22 cellular contexts compared by ENCODE assay signal in the genomic region with DNA sequence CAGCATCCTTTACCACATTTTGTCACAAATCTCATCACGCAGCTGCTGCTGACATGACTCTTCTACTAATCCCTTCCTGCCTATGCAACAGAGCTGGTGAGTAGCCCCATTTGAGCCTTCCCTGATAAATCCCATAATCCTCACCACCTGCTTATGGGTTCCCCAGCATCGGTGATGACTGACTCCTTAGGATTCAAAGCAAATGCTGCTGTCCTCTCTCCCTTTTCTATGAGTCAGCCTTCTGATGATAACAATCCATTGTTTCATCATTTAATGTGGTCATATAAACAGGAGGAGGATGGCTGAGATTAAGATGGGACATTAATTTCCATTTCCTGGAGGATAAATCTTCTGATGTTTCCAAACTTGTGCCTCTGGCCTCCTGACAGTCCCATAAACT.
DNase-seq lines count a peak whose midpoint lies in the region; ATAC-seq and TF ChIP-seq lines count a peak whose summit lies in the region.
"Had no signal": no experiment of that assay in that cellular context is flagged by ENCODE, and none has a peak within 500 bp of the region (broad histone marks: within the 10 kb centered on the region; RNA-seq: fewer than 3 reads in every experiment).

No MANE protein-coding gene starts in this region.

- WGBS in prostate gland = 45% methylated on average over 2 of the region's 2 CpGs

- no peaks in the 10 kb centered on the region for H3K4me1 ChIP-seq in prostate gland (replicated peaks)
- H3K4me1 ChIP-seq: SJSA1 had no signal

- no peak for TF ChIP-seq POLR2A in prostate gland (IDR thresholded peaks at IDR 0.05)

- no peaks in the 10 kb centered on the region for H3K36me3 ChIP-seq in prostate gland
- H3K36me3 ChIP-seq: BE2C, SJSA1 had no signal

- TF ChIP-seq CTCF in prostate gland (IDR thresholded peaks at IDR 0.05) = no peak

- H3K9me3 ChIP-seq in prostate gland = no peaks in the 10 kb centered on the region
- H3K9me3 ChIP-seq: BE2C had no signal

- no peaks in the 10 kb centered on the region for H3K27me3 ChIP-seq in prostate gland (replicated peaks; ENCODE audit: insufficient read depth)
- H3K27me3 ChIP-seq: BE2C, SJSA1 had no signal

- intact Hi-C loops in prostate gland (cut with DNase I) = no loop called here

- ATAC-seq in HG03159 (IDR thresholded peaks at IDR 0.05; ENCODE audit: unreplicated experiment) (no peak), GM18870 (IDR thresholded peaks at IDR 0.05; ENCODE audit: unreplicated experiment) (no peak)
- ATAC-seq: GM23338, HCT116, T-cell had no signal

- DNase-seq in HS-5 (ENCODE audit: low read depth) (peak; percentile 30), RKO (ENCODE audit: low spot score) (peak; percentile 5), left kidney (ENCODE audit: low read depth, low spot score) (peak; percentile 13), skeletal muscle cell (ENCODE audit: low read depth) (peak; percentile 4), prostate gland (ENCODE audit: low spot score) (no peak), NCI-H146 (lab: John Stamatoyannopoulos, UW) (no peak)
- DNase-seq: BE2C; CD4-positive, alpha-beta T cell; DND-41; GDM1; KBM-7; NCI-H1048; NCI-H1694; NCI-H226; NCI-H524 treated with DMSO at 0.1 percent for 48 hours; T-cell had no signal

- H3K27ac ChIP-seq in prostate gland = no peak overlapping the region
- H3K27ac ChIP-seq: RWPE1, SJSA1 had no signal

- H3K4me3 ChIP-seq in skeletal muscle cell (ENCODE audit: low read depth, low read length) (no peak overlapping the region), prostate gland (no peak overlapping the region)
- H3K4me3 ChIP-seq: GM23338, SJSA1 had no signal

Comparison
In these comparisons a context has a peak if more than half of its experiments do, and no peak if none do; other contexts are left out.
1. DNase-seq: peak in HS-5 (single experiment), RKO (single experiment), left kidney (single experiment) and skeletal muscle cell (single experiment); none in prostate gland (single experiment) and NCI-H146 (single experiment).